11 cellular contexts compared by ENCODE assay signal in genomic region chr14:70905316-70905715, GRCh38. TPM values are rescaled to one million over a fixed set of nuclear protein-coding genes. Genes with fewer than 3 reads are reported as not detected.
A peak's percentile ranks its signal among the peaks of the same experiment; 100 is the strongest.
DNase-seq lines count a peak whose midpoint lies in the region; ATAC-seq lines count a peak whose summit lies in the region.
"Had no signal": no experiment of that assay in that cellular context is flagged by ENCODE, and none has a peak within 500 bp of the region (broad histone marks: within the 10 kb centered on the region; RNA-seq: fewer than 3 reads in every experiment).

No MANE protein-coding gene starts in this region.

- peak overlapping the region; percentile 19 for H3K4me3 Mint-ChIP-seq in activated T-helper 17 cell treated with anti-CD3 and anti-CD28 coated beads, Interleukin-2, amount 50 U/mL, for 72 hours
- H3K4me3 Mint-ChIP-seq: activated naive CD8-positive, alpha-beta T cell treated with anti-CD3 and anti-CD28 coated beads, Interleukin-2, amount 10 ng/mL, durations not matched to agents 7 days and 5 days had no signal

- intact Hi-C loops in left ventricle myocardium superior (cut with micrococcal nuclease), result no loop called here

- peaks cover 37% of the 10 kb centered on the region for H3K4me1 Mint-ChIP-seq in activated T-helper 17 cell treated with anti-CD3 and anti-CD28 coated beads, Interleukin-2, amount 50 U/mL, for 72 hours

- H3K27ac Mint-ChIP-seq in activated T-helper 17 cell treated with anti-CD3 and anti-CD28 coated beads, Interleukin-2, amount 50 U/mL, for 72 hours, result no peak overlapping the region
- H3K27ac Mint-ChIP-seq: activated naive CD8-positive, alpha-beta T cell treated with anti-CD3 and anti-CD28 coated beads, Interleukin-2, amount 10 ng/mL, durations not matched to agents 7 days and 5 days had no signal

- DNase-seq in DMS 273 treated with DMSO at 0.1 percent for 48 hours (lab: John Stamatoyannopoulos, UW) (peak; percentile 52), left ventricle myocardium superior (peak; percentile 81), NCI-H2171 (lab: John Stamatoyannopoulos, UW) (no peak), activated gamma-delta T cell (lab: John Stamatoyannopoulos, UW) (no peak)
- DNase-seq: activated naive CD8-positive, alpha-beta T cell treated with anti-CD3 and anti-CD28 coated beads, Interleukin-2, amount 10 ng/mL, durations not matched to agents 7 days and 5 days; NCI-H2227 treated with DMSO at 0.1 percent for 48 hours; T-helper 9 cell had no signal

- H3K27ac ChIP-seq in skin epidermis, result peak overlapping the region in 17 of 21 experiments; percentile 9 to 98 (median 57)

- no peaks in the 10 kb centered on the region for H3K27me3 Mint-ChIP-seq in activated T-helper 17 cell treated with anti-CD3 and anti-CD28 coated beads, Interleukin-2, amount 50 U/mL, for 72 hours
- H3K27me3 Mint-ChIP-seq: activated naive CD8-positive, alpha-beta T cell treated with anti-CD3 and anti-CD28 coated beads, Interleukin-2, amount 10 ng/mL, durations not matched to agents 7 days and 5 days had no signal

- peaks cover 17% of the 10 kb centered on the region for H3K36me3 Mint-ChIP-seq in activated T-helper 17 cell treated with anti-CD3 and anti-CD28 coated beads, Interleukin-2, amount 50 U/mL, for 72 hours (ENCODE audit: low read depth)

- no peaks in the 10 kb centered on the region for H3K9me3 Mint-ChIP-seq in activated T-helper 17 cell treated with anti-CD3 and anti-CD28 coated beads, Interleukin-2, amount 50 U/mL, for 72 hours
- H3K9me3 Mint-ChIP-seq: activated naive CD8-positive, alpha-beta T cell treated with anti-CD3 and anti-CD28 coated beads, Interleukin-2, amount 10 ng/mL, durations not matched to agents 7 days and 5 days had no signal

- no peak for ATAC-seq in activated T-helper 17 cell treated with anti-CD3 and anti-CD28 coated beads, Interleukin-2, amount 50 U/mL, for 72 hours (replicated peaks)
- ATAC-seq in left ventricle myocardium superior (peak; percentile 39), esophagus mucosa (no peak), GM21619 (IDR thresholded peaks at IDR 0.05; ENCODE audit: unreplicated experiment) (no peak)

- no peak overlapping the region for H3K4me3 ChIP-seq in skin epidermis

RNA-seq across cellular contexts. Expression of gene PCNX1, which starts 1.9 kb away (rescaled TPM):
- 10 to 100 TPM; 52.1 to 82.0 TPM for total RNA-seq in activated T-helper 17 cell treated with anti-CD3 and anti-CD28 coated beads, Interleukin-2, amount 50 U/mL, for 72 hours
- 37.4 TPM for total RNA-seq in left ventricle myocardium superior
- 22.9 TPM for total RNA-seq in esophagus mucosa

Comparison
In these comparisons a context has a peak if more than half of its experiments do, and no peak if none do; other contexts are left out.
1. DNase-seq: peak in DMS 273 treated with DMSO at 0.1 percent for 48 hours (single experiment) and left ventricle myocardium superior (single experiment); none in NCI-H2171 (single experiment) and activated gamma-delta T cell (single experiment).